ENCODE assay signal across 16 cellular contexts in genomic region chr2:236680461-236680860, GRCh38.
DNase-seq lines count a peak whose midpoint lies in the region; ATAC-seq and TF ChIP-seq lines count a peak whose summit lies in the region.
"Had no signal": no experiment of that assay in that cellular context is flagged by ENCODE, and none has a peak within 500 bp of the region (broad histone marks: within the 10 kb centered on the region; RNA-seq: fewer than 3 reads in every experiment).

No MANE protein-coding gene starts in this region.

- H3K4me1 Mint-ChIP-seq in osteocyte (ENCODE audit: unreplicated experiment), result peaks cover 44% of the 10 kb centered on the region
- peaks cover 1% of the 10 kb centered on the region for H3K4me1 Mint-ChIP-seq in activated naive CD4-positive, alpha-beta T cell treated with anti-CD3 and anti-CD28 coated beads for 36 hours (ENCODE audit: low read depth)

- H3K4me2 ChIP-seq in mesendoderm (ENCODE audit: low read length), result no peak overlapping the region
- H3K4me2 ChIP-seq: A549, PC-9 had no signal

- no peak overlapping the region for H2BK5ac ChIP-seq in mesendoderm (ENCODE audit: low read length)

- no peak overlapping the region for H3K56ac ChIP-seq in mesendoderm (ENCODE audit: low read length)

- no peak overlapping the region for H2BK120ac ChIP-seq in mesendoderm (ENCODE audit: low read depth, low read length)

- H4K8ac ChIP-seq in mesendoderm (ENCODE audit: low read depth, low read length), result no peak overlapping the region

- no peak overlapping the region for H3K9ac ChIP-seq in mesendoderm (ENCODE audit: low read length)

- no peak overlapping the region for H3K4ac ChIP-seq in mesendoderm (ENCODE audit: low read depth, low read length)

- no peaks in the 10 kb centered on the region for H3K36me3 Mint-ChIP-seq in osteocyte (ENCODE audit: unreplicated experiment)
- H3K36me3 Mint-ChIP-seq in activated naive CD4-positive, alpha-beta T cell treated with anti-CD3 and anti-CD28 coated beads for 36 hours (ENCODE audit: low read depth), result no peaks in the 10 kb centered on the region

- no peak overlapping the region for H3K23ac ChIP-seq in mesendoderm (ENCODE audit: low read length)

- H3K4me3 Mint-ChIP-seq in osteocyte (ENCODE audit: unreplicated experiment), result no peak overlapping the region
- H3K4me3 Mint-ChIP-seq in activated naive CD4-positive, alpha-beta T cell treated with anti-CD3 and anti-CD28 coated beads for 36 hours, result no peak overlapping the region
- H3K4me3 Mint-ChIP-seq: CD4-positive, alpha-beta T cell had no signal

- no peak for TF ChIP-seq CTCF in osteocyte (IDR thresholded peaks at IDR 0.05)

- H2BK15ac ChIP-seq in mesendoderm (replicated peaks; ENCODE audit: low read depth), result no peak overlapping the region

- H3K9me3 Mint-ChIP-seq in osteocyte (ENCODE audit: unreplicated experiment), result no peaks in the 10 kb centered on the region
- no peaks in the 10 kb centered on the region for H3K9me3 Mint-ChIP-seq in activated naive CD4-positive, alpha-beta T cell treated with anti-CD3 and anti-CD28 coated beads for 36 hours
- H3K9me3 Mint-ChIP-seq: CD4-positive, alpha-beta T cell had no signal

- CTCF ChIA-PET in activated naive CD4-positive, alpha-beta T cell treated with anti-CD3 and anti-CD28 coated beads for 36 hours (lab: Charles Lee), result interaction anchor here (0.6 kb wide), 1 partner anchor 227 kb away, joined by 4 read pairs; no protein-coding TSS in a partner anchor

- H3K4me1 ChIP-seq in SJSA1 (replicated peaks) (peaks cover 55% of the 10 kb centered on the region), mesendoderm (ENCODE audit: control insufficient read depth, low read depth, low read length) (peaks cover 2% of the 10 kb centered on the region)

- H3K79me1 ChIP-seq in mesendoderm (ENCODE audit: low read length), result no peaks in the 10 kb centered on the region

- H3K27ac Mint-ChIP-seq in osteocyte (ENCODE audit: unreplicated experiment), result peak overlapping the region; percentile 70
- H3K27ac Mint-ChIP-seq in activated naive CD4-positive, alpha-beta T cell treated with anti-CD3 and anti-CD28 coated beads for 36 hours, result no peak overlapping the region
- H3K27ac Mint-ChIP-seq: CD4-positive, alpha-beta T cell had no signal

- peaks cover 6% of the 10 kb centered on the region for H3K27me3 Mint-ChIP-seq in osteocyte (ENCODE audit: unreplicated experiment)
- peaks cover 14% of the 10 kb centered on the region for H3K27me3 Mint-ChIP-seq in activated naive CD4-positive, alpha-beta T cell treated with anti-CD3 and anti-CD28 coated beads for 36 hours (ENCODE audit: low read depth)

- no peak overlapping the region for H2AK5ac ChIP-seq in mesendoderm (ENCODE audit: low read length)

- no peak overlapping the region for H4K5ac ChIP-seq in mesendoderm (ENCODE audit: low read length)

- intact Hi-C loops in activated naive CD4-positive, alpha-beta T cell treated with anti-CD3 and anti-CD28 coated beads for 36 hours (cut with micrococcal nuclease), result no loop called here

- no peak overlapping the region for H3K18ac ChIP-seq in mesendoderm (ENCODE audit: low read length)

- no peaks in the 10 kb centered on the region for H3K79me2 ChIP-seq in mesendoderm (ENCODE audit: control insufficient read depth, insufficient read depth, low read length)

- no peak for ATAC-seq in GM19452 (IDR thresholded peaks at IDR 0.05; ENCODE audit: unreplicated experiment)
- ATAC-seq: A549 had no signal

- H3K27me3 ChIP-seq in SJSA1 (replicated peaks), result no peaks in the 10 kb centered on the region
- no peaks in the 10 kb centered on the region for H3K27me3 ChIP-seq in mesendoderm (ENCODE audit: insufficient read depth, low read length, poor library complexity)

- peak overlapping the region; percentile 78 for H3K27ac ChIP-seq in SJSA1
- H3K27ac ChIP-seq in epithelial cell of prostate, result peak overlapping the region; percentile 60
- H3K27ac ChIP-seq in mesendoderm (ENCODE audit: low read depth, low read length), result no peak overlapping the region
- H3K27ac ChIP-seq: A549, PC-9, RWPE1 had no signal

- no peaks in the 10 kb centered on the region for H3K9me3 ChIP-seq in SJSA1 (replicated peaks)
- H3K9me3 ChIP-seq: A549 had no signal

- no peak overlapping the region for H3K4me3 ChIP-seq in SJSA1
- H3K4me3 ChIP-seq in mesendoderm (ENCODE audit: low read length), result no peak overlapping the region
- H3K4me3 ChIP-seq: A549, PC-9 had no signal

- H3K36me3 ChIP-seq in SJSA1, result no peaks in the 10 kb centered on the region
- no peaks in the 10 kb centered on the region for H3K36me3 ChIP-seq in mesendoderm (ENCODE audit: control insufficient read depth, insufficient read depth, low read length)

- WGBS in mesendoderm (ENCODE audit: extremely low coverage, insufficient coverage, low lambda C conversion rate), result no CpG with 5 or more reads among the region's 5 CpGs

- DNase-seq in H4 (ENCODE audit: low spot score), result peak; percentile 39
- DNase-seq in SJSA1 (ENCODE audit: low read depth in 1 of 2, low spot score in 2 of 2), result no peak
- no peak for DNase-seq in epithelial cell of prostate (ENCODE audit: low read depth, low spot score)
- no peak for DNase-seq in osteocyte (ENCODE audit: extremely low spot score, unreplicated experiment)
- DNase-seq in activated naive CD4-positive, alpha-beta T cell treated with anti-CD3 and anti-CD28 coated beads for 36 hours, result no peak
- no peak for DNase-seq in pons (ENCODE audit: low spot score)
- DNase-seq in mesendoderm, result no peak
- DNase-seq: CD4-positive, alpha-beta T cell; GOT3; KBM-7; NCI-H1436; NCI-H1930; PC-9 had no signal
